15 cellular contexts compared by ENCODE assay signal in genomic region chr6:3687847-3688246, GRCh38.
"Had no signal": no experiment of that assay in that cellular context is flagged by ENCODE, and none has a peak within 500 bp of the region (broad histone marks: within the 10 kb centered on the region; RNA-seq: fewer than 3 reads in every experiment).

No MANE protein-coding gene starts in this region.

- ATAC-seq: activated T-helper 17 cell treated with anti-CD3 and anti-CD28 coated beads, Interleukin-2, amount 50 U/mL, for 72 hours; left lobe of liver; mucosa of descending colon; natural killer cell treated with Interleukin-12 subunit alpha and Interleukin-12 subunit beta and Interleukin-15 and Interleukin-18, amount 100 ng/mL, for 72 hours; psoas muscle had no signal

- DNase-seq: activated CD4-positive, alpha-beta T cell treated with anti-CD3 and anti-CD28 coated beads, Interleukin-2, amount 10 ng/mL, durations not matched to agents 7 days and 5 days; activated CD8-positive, alpha-beta memory T cell treated with anti-CD3 and anti-CD28 coated beads for 24 hours; activated naive CD4-positive, alpha-beta T cell treated with anti-CD3 and anti-CD28 coated beads, Interleukin-2, amount 10 ng/mL, durations not matched to agents 7 days and 5 days; adrenal gland; foreskin melanocyte; mammary epithelial cell; mucosa of descending colon; psoas muscle; sigmoid colon; stimulated activated CD4-positive, alpha-beta T cell treated with anti-CD3 and anti-CD28 coated beads, Interleukin-2, amount 100 ng/mL, for 24 hours; stimulated activated naive CD4-positive, alpha-beta T cell had no signal

- H3K4me3 ChIP-seq: adrenal gland, mucosa of descending colon, psoas muscle, sigmoid colon, suprapubic skin had no signal
